ENCODE assay signal across 1 cellular context in genomic region chr1:8325771-8326170, GRCh38.
A peak's percentile ranks its signal among the peaks of the same experiment; 100 is the strongest.
TF ChIP-seq lines count a peak whose summit lies in the region.

No MANE protein-coding gene starts in this region.

TF ChIP-seq in HepG2, 621 proteins besides CTCF, POLR2A, EP300 and RAD21:
- TF ChIP-seq, protein P1, sequence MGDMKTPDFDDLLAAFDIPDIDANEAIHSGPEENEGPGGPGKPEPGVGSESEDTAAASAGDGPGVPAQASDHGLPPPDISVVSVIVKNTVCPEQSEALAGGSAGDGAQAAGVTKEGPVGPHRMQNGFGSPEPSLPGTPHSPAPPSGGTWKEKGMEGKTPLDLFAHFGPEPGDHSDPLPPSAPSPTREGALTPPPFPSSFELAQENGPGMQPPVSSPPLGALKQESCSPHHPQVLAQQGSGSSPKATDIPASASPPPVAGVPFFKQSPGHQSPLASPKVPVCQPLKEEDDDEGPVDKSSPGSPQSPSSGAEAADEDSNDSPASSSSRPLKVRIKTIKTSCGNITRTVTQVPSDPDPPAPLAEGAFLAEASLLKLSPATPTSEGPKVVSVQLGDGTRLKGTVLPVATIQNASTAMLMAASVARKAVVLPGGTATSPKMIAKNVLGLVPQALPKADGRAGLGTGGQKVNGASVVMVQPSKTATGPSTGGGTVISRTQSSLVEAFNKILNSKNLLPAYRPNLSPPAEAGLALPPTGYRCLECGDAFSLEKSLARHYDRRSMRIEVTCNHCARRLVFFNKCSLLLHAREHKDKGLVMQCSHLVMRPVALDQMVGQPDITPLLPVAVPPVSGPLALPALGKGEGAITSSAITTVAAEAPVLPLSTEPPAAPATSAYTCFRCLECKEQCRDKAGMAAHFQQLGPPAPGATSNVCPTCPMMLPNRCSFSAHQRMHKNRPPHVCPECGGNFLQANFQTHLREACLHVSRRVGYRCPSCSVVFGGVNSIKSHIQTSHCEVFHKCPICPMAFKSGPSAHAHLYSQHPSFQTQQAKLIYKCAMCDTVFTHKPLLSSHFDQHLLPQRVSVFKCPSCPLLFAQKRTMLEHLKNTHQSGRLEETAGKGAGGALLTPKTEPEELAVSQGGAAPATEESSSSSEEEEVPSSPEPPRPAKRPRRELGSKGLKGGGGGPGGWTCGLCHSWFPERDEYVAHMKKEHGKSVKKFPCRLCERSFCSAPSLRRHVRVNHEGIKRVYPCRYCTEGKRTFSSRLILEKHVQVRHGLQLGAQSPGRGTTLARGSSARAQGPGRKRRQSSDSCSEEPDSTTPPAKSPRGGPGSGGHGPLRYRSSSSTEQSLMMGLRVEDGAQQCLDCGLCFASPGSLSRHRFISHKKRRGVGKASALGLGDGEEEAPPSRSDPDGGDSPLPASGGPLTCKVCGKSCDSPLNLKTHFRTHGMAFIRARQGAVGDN (CRISPR knock-in tag; IDR thresholded peaks at IDR 0.05): peak; percentile 27; the same call in 1 of the 2 replicates
- TF ChIP-seq MYNN (CRISPR knock-in tag; IDR thresholded peaks at IDR 0.05; ENCODE audit: low read depth): no peak
